In the genomic region with DNA sequence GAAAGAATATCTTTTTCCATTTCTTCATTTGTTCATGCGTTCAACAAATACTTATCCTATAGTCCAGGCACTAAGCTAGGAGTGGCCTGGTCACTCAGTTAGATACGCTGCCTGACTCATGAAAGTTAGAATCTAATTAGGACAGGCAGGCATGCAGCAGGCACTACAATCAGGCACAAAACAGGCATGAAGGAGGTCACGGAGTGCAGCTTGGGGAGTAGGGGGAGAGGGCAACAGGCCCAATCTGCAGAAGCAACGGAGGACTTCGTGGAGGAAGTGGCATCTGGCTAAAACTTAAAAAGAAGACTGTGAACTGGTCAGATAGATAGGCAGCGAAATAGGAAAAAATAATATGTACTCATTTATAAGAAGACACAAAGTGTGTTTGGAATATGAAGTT, we compare ENCODE assay signal across 16 cellular contexts.
DNase-seq lines count a peak whose midpoint lies in the region; ATAC-seq, FAIRE-seq and TF ChIP-seq lines count a peak whose summit lies in the region.
"Had no signal": no experiment of that assay in that cellular context is flagged by ENCODE, and none has a peak within 500 bp of the region (broad histone marks: within the 10 kb centered on the region; RNA-seq: fewer than 3 reads in every experiment).

No MANE protein-coding gene starts in this region.

- peak; percentile 75 for ATAC-seq in K562
- no peak for ATAC-seq in HG03378 (IDR thresholded peaks at IDR 0.05; ENCODE audit: unreplicated experiment)
- ATAC-seq in HG03039 (IDR thresholded peaks at IDR 0.05; ENCODE audit: unreplicated experiment), result no peak
- ATAC-seq: A549; CD8-positive, alpha-beta T cell; HCT116 had no signal

- no peak overlapping the region for H3K4me3 Mint-ChIP-seq in nephron progenitor cell
- H3K4me3 Mint-ChIP-seq: CD14-positive monocyte; CD8-positive, alpha-beta T cell had no signal

- TF ChIP-seq POLR2A in K562 (conservative IDR thresholded peaks at IDR 0.05), result no peak

- BruUV-seq in K562 (replicated peaks; lab: Mats Ljungman, UMichigan), result no TSS peak

- H3K27me3 ChIP-seq in BE2C (no peaks in the 10 kb centered on the region), K562 (ENCODE audit: control insufficient read depth in 2 of 2, insufficient read depth in 2 of 2, low read length in 2 of 2) (no peaks in the 10 kb centered on the region), MG63 (no peaks in the 10 kb centered on the region)

- TF ChIP-seq CTCF in BE2C (IDR thresholded peaks at IDR 0.05; ENCODE audit: low read depth, low read length), result no peak
- no peak for TF ChIP-seq CTCF in K562 (IDR thresholded peaks at IDR 0.05 in 2 of 3, conservative IDR thresholded peaks at IDR 0.05 in 1 of 3; ENCODE audit: insufficient read depth in 2 of 3, low read depth in 1 of 3, low read length in 3 of 3)
- no peak for TF ChIP-seq CTCF in nephron progenitor cell (IDR thresholded peaks at IDR 0.05)

- POLR2A ChIA-PET in K562 (lab: Yijun Ruan, JAX), result interaction anchor here (0.6 kb wide), 1 partner anchor 376 kb away, joined by 3 read pairs; no protein-coding TSS in a partner anchor

- peak overlapping the region; percentile 15 for H3K27ac Mint-ChIP-seq in nephron progenitor cell
- H3K27ac Mint-ChIP-seq: CD14-positive monocyte; CD8-positive, alpha-beta T cell had no signal

- H3K36me3 Mint-ChIP-seq in nephron progenitor cell (ENCODE audit: low read depth), result no peaks in the 10 kb centered on the region
- H3K36me3 Mint-ChIP-seq: CD14-positive monocyte; CD8-positive, alpha-beta T cell had no signal

- no peak for TF ChIP-seq RAD21 in K562 (CRISPR knock-in tag; conservative IDR thresholded peaks at IDR 0.05 in 1 of 2, IDR thresholded peaks at IDR 0.05 in 1 of 2)

- H2AFZ ChIP-seq in K562 (ENCODE audit: low read depth, low read length), result peak overlapping the region; percentile 76

- H3K36me3 ChIP-seq in BE2C (no peaks in the 10 kb centered on the region), K562 (ENCODE audit: control insufficient read depth, insufficient read depth, low read length) (no peaks in the 10 kb centered on the region), MG63 (no peaks in the 10 kb centered on the region)

- H3K4me3 ChIP-seq in BE2C (ENCODE audit: low read depth, low read length) (no peak overlapping the region), K562 (0 out of 2 replicates have a peak overlapping the region, but pooled peaks have one; percentile 4), MG63 (no peak overlapping the region)
- H3K4me3 ChIP-seq: A549 had no signal

- no peaks in the 10 kb centered on the region for H3K9me1 ChIP-seq in K562 (ENCODE audit: control insufficient read depth, insufficient read depth, low read length)

- CTCF ChIA-PET in K562 (lab: Yijun Ruan, JAX; ENCODE audit: low intra/inter-chr PET ratio), result no interaction called here

- peak; percentile 69; the same call in 1 of the 2 replicates for TF ChIP-seq EP300 in K562 (IDR thresholded peaks at IDR 0.05; ENCODE audit: low read length)

- in situ Hi-C loops in K562 (cut with MboI), result no loop called here

- DNase-seq in BE2C (peak; percentile 57), CMK (ENCODE audit: low read depth) (peak; percentile 31), K562 (ENCODE audit: extremely low read depth in 1 of 4, low spot score in 3 of 4) (peak; percentile 60 to 77 (median 70)), nephron progenitor cell (no peak), MG63 (no peak)
- DNase-seq: CD8-positive, alpha-beta T cell; DND-41; GDM1; IMR-90 had no signal

- no peaks in the 10 kb centered on the region for H3K79me2 ChIP-seq in K562 (ENCODE audit: control insufficient read depth, insufficient read depth, low read length)

- H3K4me1 Mint-ChIP-seq in nephron progenitor cell, result peaks cover 56% of the 10 kb centered on the region
- H3K4me1 Mint-ChIP-seq: CD14-positive monocyte had no signal

- intact Hi-C loops in K562 (cut with micrococcal nuclease), result no loop called here

- H3K9ac ChIP-seq in K562 (ENCODE audit: insufficient read depth in 1 of 2, low read depth in 2 of 2, low read length in 2 of 2), result no peak overlapping the region

- peak overlapping the region; percentile 57 for H3K4me2 ChIP-seq in K562 (ENCODE audit: insufficient read depth, low read length)
- H3K4me2 ChIP-seq: A549 had no signal

- no peaks in the 10 kb centered on the region for H3K9me3 Mint-ChIP-seq in nephron progenitor cell

- H3K4me1 ChIP-seq in BE2C (peaks cover 26% of the 10 kb centered on the region), K562 (replicated peaks in 1 of 2; ENCODE audit: control insufficient read depth in 2 of 2, insufficient read depth in 2 of 2, low read length in 2 of 2) (peaks cover 4 to 40% of the 10 kb centered on the region in 2 experiments; a peak in 3 of 5 replicates)
- H3K4me1 ChIP-seq: A549 had no signal

- H3K27me3 Mint-ChIP-seq in nephron progenitor cell (ENCODE audit: low read depth, poor library complexity), result peaks cover 6% of the 10 kb centered on the region

- peak; percentile 78 for FAIRE-seq in K562 (lab: Jason Lieb, UNC)
- FAIRE-seq: A549, GM19239 had no signal

- WGBS in K562 (ENCODE audit: insufficient coverage, low coverage, missing lambda C conversion rate), result 13% methylated on average over 6 of the region's 6 CpGs

- H4K20me1 ChIP-seq in K562 (replicated peaks; ENCODE audit: control insufficient read depth, insufficient read depth, low read length), result no peaks in the 10 kb centered on the region

- no peaks in the 10 kb centered on the region for H3K9me3 ChIP-seq in BE2C
- H3K9me3 ChIP-seq in K562 (replicated peaks; ENCODE audit: control insufficient read depth, insufficient read depth, low read depth, low read length), result no peaks in the 10 kb centered on the region; the same call in 1 of the 2 replicates
- no peaks in the 10 kb centered on the region for H3K9me3 ChIP-seq in MG63
- H3K9me3 ChIP-seq: A549, Caco-2 had no signal

- H3K27ac ChIP-seq in K562 (ENCODE audit: extremely low read depth, low read depth, low read length), result peak overlapping the region; percentile 72
- H3K27ac ChIP-seq: A549 had no signal

TF ChIP-seq in K562, 482 proteins besides CTCF, POLR2A, EP300 and RAD21 (continues in another document):
- TF ChIP-seq FOXM1 (IDR thresholded peaks at IDR 0.05; ENCODE audit: low read depth) (peak; percentile 55; the same call in 1 of the 2 replicates), FOXM1 (CRISPR knock-in tag; IDR thresholded peaks at IDR 0.05; ENCODE audit: low read depth) (no peak), NFE2L1 (tag; IDR thresholded peaks at IDR 0.05; ENCODE audit: borderline replicate concordance, low read depth) (no peak), POLR2H (tag; IDR thresholded peaks at IDR 0.05; ENCODE audit: low read depth) (no peak), NCOR1 (IDR thresholded peaks at IDR 0.05) (peak; percentile 87), TRIM24 (IDR thresholded peaks at IDR 0.05) (peak; percentile 76 to 84; a peak in 3 of 4 replicates), JUND (IDR thresholded peaks at IDR 0.05; ENCODE audit: borderline replicate concordance, low read depth, low read length) (peak; percentile 23; the same call in 1 of the 2 replicates), JUND (tag; IDR thresholded peaks at IDR 0.05; ENCODE audit: borderline replicate concordance, low read depth, low read length) (no peak), LCOR (CRISPR knock-in tag; IDR thresholded peaks at IDR 0.05) (peak; percentile 42; the same call in 1 of the 2 replicates), PHB2 (IDR thresholded peaks at IDR 0.05; ENCODE audit: low read depth) (peak; percentile 71; the same call in 1 of the 2 replicates), RBM25 (IDR thresholded peaks at IDR 0.05; ENCODE audit: low read depth, low read length, severe bottlenecking) (peak; percentile 56), CBFA2T3 (IDR thresholded peaks at IDR 0.05) (peak; percentile 96), SMARCA5 (IDR thresholded peaks at IDR 0.05) (peak; percentile 78; the same call in 1 of the 2 replicates), CBX8 (IDR thresholded peaks at IDR 0.05; ENCODE audit: borderline replicate concordance, extremely low read depth, low read depth, low read length, poor library complexity, severe bottlenecking) (no peak), ATF1 (CRISPR knock-in tag; IDR thresholded peaks at IDR 0.05) (no peak), ATF1 (tag; IDR thresholded peaks at IDR 0.05) (no peak), ZKSCAN8 (CRISPR knock-in tag; IDR thresholded peaks at IDR 0.05) (peak; percentile 98), STAT5A (IDR thresholded peaks at IDR 0.05; ENCODE audit: borderline replicate concordance, low read length) (peak; percentile 80), TAL1 (IDR thresholded peaks at IDR 0.05) (peak; percentile 82), SMARCC2 (IDR thresholded peaks at IDR 0.05; ENCODE audit: low read depth) (peak; percentile 32; the same call in 1 of the 2 replicates)
- TF ChIP-seq, protein P1, sequence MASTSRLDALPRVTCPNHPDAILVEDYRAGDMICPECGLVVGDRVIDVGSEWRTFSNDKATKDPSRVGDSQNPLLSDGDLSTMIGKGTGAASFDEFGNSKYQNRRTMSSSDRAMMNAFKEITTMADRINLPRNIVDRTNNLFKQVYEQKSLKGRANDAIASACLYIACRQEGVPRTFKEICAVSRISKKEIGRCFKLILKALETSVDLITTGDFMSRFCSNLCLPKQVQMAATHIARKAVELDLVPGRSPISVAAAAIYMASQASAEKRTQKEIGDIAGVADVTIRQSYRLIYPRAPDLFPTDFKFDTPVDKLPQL (IDR thresholded peaks at IDR 0.05; ENCODE audit: extremely low read depth, insufficient read length), result no peak
- TF ChIP-seq, protein P2, sequence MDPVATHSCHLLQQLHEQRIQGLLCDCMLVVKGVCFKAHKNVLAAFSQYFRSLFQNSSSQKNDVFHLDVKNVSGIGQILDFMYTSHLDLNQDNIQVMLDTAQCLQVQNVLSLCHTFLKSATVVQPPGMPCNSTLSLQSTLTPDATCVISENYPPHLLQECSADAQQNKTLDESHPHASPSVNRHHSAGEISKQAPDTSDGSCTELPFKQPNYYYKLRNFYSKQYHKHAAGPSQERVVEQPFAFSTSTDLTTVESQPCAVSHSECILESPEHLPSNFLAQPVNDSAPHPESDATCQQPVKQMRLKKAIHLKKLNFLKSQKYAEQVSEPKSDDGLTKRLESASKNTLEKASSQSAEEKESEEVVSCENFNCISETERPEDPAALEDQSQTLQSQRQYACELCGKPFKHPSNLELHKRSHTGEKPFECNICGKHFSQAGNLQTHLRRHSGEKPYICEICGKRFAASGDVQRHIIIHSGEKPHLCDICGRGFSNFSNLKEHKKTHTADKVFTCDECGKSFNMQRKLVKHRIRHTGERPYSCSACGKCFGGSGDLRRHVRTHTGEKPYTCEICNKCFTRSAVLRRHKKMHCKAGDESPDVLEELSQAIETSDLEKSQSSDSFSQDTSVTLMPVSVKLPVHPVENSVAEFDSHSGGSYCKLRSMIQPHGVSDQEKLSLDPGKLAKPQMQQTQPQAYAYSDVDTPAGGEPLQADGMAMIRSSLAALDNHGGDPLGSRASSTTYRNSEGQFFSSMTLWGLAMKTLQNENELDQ (CRISPR knock-in tag; IDR thresholded peaks at IDR 0.05; ENCODE audit: borderline replicate concordance), result no peak

Comparison
In these comparisons a context has a peak if more than half of its experiments do, and no peak if none do; other contexts are left out.
1. DNase-seq: peak in BE2C (single experiment), CMK (single experiment) and K562 (4 of 4); none in nephron progenitor cell (single experiment) and MG63 (single experiment).